ENCODE assay signal across 1 cellular context in the genomic region with DNA sequence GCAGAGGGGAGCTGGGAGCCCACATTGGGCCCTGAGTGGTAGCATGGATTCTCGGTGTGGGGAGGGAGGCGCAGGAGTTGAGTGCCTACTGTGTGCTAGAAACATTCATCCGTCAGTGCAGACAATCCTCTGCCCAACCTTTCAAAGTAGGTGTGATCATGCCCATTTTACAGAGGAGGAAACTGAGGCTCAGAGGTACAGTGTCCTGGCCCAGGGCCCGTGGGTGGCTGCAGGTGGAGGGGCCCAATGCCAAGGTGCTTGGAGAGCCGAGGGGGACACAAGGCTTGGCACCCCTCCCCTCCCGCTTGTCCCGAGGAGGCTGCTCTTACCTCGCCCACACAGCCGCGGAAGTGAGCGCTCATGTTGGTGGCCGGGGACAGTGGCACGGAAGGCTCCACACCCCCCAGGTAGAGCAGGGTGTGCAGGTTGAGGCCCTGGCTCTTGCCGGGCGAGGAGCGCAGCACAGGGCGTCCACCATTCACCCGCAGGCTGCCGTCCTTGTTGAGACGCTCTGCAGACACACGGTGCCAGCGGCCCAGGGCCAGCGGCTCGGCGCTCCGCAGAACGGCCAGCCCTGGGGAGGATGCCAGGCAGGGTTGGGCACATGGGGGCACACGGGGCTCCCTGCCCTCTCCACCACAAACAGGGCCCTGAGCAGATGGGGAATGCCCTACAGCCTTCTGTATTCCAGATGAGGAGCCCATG.
TF ChIP-seq lines count a peak whose summit lies in the region.

No MANE protein-coding gene starts in this region.

TF ChIP-seq in K562, 482 proteins besides CTCF, POLR2A, EP300 and RAD21:
- TF ChIP-seq BCOR (IDR thresholded peaks at IDR 0.05) (peak; percentile 89), ZKSCAN1 (IDR thresholded peaks at IDR 0.05; ENCODE audit: low read depth, low read length) (peak; percentile 88), SMARCA5 (IDR thresholded peaks at IDR 0.05) (0 out of 2 replicates have a peak, but pooled peaks have one; percentile 33), RCOR1 (IDR thresholded peaks at IDR 0.05; ENCODE audit: borderline replicate concordance in 1 of 2, low read depth in 2 of 2, low read length in 2 of 2) (peak in 1 of 2 experiments; percentile 48; a peak in 1 of 4 replicates), KDM1A (IDR thresholded peaks at IDR 0.05) (peak in 1 of 2 experiments; percentile 62; a peak in 3 of 4 replicates), RBM22 (IDR thresholded peaks at IDR 0.05; ENCODE audit: low read depth, low read length, poor library complexity, severe bottlenecking) (peak; percentile 66), HNRNPL (IDR thresholded peaks at IDR 0.05; ENCODE audit: low read depth, low read length) (0 out of 2 replicates have a peak, but pooled peaks have one; percentile 33), CBX1 (IDR thresholded peaks at IDR 0.05; ENCODE audit: low read depth) (peak; percentile 42; the same call in 1 of the 2 replicates), LCOR (CRISPR knock-in tag; IDR thresholded peaks at IDR 0.05) (no peak), RBM25 (IDR thresholded peaks at IDR 0.05; ENCODE audit: low read depth, low read length, severe bottlenecking) (peak; percentile 76), PHB (CRISPR knock-in tag; IDR thresholded peaks at IDR 0.05) (no peak), ADNP (tag; IDR thresholded peaks at IDR 0.05) (peak; percentile 65; the same call in 1 of the 2 replicates), HIVEP1 (CRISPR knock-in tag; IDR thresholded peaks at IDR 0.05) (no peak), ZNF217 (CRISPR knock-in tag; IDR thresholded peaks at IDR 0.05) (no peak), ZC3H4 (CRISPR knock-in tag; IDR thresholded peaks at IDR 0.05; ENCODE audit: borderline replicate concordance) (no peak)
- TF ChIP-seq, protein P1, sequence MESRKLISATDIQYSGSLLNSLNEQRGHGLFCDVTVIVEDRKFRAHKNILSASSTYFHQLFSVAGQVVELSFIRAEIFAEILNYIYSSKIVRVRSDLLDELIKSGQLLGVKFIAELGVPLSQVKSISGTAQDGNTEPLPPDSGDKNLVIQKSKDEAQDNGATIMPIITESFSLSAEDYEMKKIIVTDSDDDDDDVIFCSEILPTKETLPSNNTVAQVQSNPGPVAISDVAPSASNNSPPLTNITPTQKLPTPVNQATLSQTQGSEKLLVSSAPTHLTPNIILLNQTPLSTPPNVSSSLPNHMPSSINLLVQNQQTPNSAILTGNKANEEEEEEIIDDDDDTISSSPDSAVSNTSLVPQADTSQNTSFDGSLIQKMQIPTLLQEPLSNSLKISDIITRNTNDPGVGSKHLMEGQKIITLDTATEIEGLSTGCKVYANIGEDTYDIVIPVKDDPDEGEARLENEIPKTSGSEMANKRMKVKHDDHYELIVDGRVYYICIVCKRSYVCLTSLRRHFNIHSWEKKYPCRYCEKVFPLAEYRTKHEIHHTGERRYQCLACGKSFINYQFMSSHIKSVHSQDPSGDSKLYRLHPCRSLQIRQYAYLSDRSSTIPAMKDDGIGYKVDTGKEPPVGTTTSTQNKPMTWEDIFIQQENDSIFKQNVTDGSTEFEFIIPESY (CRISPR knock-in tag; IDR thresholded peaks at IDR 0.05), result peak; percentile 14; the same call in 1 of the 2 replicates
- TF ChIP-seq, protein P2, sequence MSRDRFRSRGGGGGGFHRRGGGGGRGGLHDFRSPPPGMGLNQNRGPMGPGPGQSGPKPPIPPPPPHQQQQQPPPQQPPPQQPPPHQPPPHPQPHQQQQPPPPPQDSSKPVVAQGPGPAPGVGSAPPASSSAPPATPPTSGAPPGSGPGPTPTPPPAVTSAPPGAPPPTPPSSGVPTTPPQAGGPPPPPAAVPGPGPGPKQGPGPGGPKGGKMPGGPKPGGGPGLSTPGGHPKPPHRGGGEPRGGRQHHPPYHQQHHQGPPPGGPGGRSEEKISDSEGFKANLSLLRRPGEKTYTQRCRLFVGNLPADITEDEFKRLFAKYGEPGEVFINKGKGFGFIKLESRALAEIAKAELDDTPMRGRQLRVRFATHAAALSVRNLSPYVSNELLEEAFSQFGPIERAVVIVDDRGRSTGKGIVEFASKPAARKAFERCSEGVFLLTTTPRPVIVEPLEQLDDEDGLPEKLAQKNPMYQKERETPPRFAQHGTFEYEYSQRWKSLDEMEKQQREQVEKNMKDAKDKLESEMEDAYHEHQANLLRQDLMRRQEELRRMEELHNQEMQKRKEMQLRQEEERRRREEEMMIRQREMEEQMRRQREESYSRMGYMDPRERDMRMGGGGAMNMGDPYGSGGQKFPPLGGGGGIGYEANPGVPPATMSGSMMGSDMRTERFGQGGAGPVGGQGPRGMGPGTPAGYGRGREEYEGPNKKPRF (IDR thresholded peaks at IDR 0.05; ENCODE audit: low read depth, low read length), result no peak
- TF ChIP-seq, protein P3, sequence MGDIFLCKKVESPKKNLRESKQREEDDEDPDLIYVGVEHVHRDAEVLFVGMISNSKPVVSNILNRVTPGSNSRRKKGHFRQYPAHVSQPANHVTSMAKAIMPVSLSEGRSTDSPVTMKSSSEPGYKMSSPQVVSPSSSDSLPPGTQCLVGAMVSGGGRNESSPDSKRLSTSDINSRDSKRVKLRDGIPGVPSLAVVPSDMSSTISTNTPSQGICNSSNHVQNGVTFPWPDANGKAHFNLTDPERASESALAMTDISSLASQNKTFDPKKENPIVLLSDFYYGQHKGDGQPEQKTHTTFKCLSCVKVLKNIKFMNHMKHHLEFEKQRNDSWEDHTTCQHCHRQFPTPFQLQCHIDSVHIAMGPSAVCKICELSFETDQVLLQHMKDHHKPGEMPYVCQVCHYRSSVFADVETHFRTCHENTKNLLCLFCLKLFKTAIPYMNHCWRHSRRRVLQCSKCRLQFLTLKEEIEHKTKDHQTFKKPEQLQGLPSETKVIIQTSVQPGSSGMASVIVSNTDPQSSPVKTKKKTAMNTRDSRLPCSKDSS (IDR thresholded peaks at IDR 0.05; ENCODE audit: low read depth, partially characterized antibody), result no peak
- TF ChIP-seq, protein P4, sequence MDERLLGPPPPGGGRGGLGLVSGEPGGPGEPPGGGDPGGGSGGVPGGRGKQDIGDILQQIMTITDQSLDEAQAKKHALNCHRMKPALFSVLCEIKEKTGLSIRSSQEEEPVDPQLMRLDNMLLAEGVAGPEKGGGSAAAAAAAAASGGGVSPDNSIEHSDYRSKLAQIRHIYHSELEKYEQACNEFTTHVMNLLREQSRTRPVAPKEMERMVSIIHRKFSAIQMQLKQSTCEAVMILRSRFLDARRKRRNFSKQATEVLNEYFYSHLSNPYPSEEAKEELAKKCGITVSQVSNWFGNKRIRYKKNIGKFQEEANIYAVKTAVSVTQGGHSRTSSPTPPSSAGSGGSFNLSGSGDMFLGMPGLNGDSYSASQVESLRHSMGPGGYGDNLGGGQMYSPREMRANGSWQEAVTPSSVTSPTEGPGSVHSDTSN (CRISPR knock-in tag; IDR thresholded peaks at IDR 0.05; ENCODE audit: low read depth), result no peak
- TF ChIP-seq, protein P4 (tag; conservative IDR thresholded peaks at IDR 0.05; ENCODE audit: low read depth), result no peak
- TF ChIP-seq, protein P5, sequence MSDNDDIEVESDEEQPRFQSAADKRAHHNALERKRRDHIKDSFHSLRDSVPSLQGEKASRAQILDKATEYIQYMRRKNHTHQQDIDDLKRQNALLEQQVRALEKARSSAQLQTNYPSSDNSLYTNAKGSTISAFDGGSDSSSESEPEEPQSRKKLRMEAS (CRISPR knock-in tag; IDR thresholded peaks at IDR 0.05), result no peak
